In the genomic region with DNA sequence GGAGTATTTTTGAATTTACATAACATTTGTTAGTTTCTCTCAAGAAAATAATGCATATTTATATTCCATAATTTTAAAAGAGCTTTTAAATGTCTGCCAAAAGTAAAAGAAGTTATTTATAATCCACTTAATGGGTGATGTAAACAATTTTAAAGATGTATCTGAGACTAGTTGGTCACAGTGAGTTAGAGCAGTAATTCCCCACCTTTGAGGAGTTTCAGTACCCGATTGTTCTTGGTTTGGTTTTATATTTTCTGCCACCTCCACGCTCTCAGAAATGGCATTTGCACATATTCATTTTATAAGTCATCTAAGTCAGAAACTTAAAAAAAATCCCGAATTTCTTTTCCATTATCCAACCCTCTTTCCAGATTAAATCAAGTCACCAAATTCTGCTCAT, we compare ENCODE assay signal across 21 cellular contexts.
"Had no signal": no experiment of that assay in that cellular context is flagged by ENCODE, and none has a peak within 500 bp of the region (broad histone marks: within the 10 kb centered on the region; RNA-seq: fewer than 3 reads in every experiment).

No MANE protein-coding gene starts in this region.

- DNase-seq: IMR-90, Karpas-422, KG1, MM.1S, NCI-H1048, NCI-H1105, NCI-H1417 treated with DMSO at 0.1 percent for 48 hours, NCI-H146, NCI-H1694 treated with DMSO at 0.1 percent for 48 hours, NCI-H1930, NCI-H2081, NCI-H2107, NCI-H2227 treated with DMSO at 0.1 percent for 48 hours, NCI-H524, NCI-H748 treated with DMSO at 0.1 percent for 48 hours, SHP77, SK-N-SH, SW 1271, T-cell had no signal

- H3K4me2 ChIP-seq: SK-N-SH had no signal

- FAIRE-seq: HepG2 had no signal

- H3K9ac ChIP-seq: SK-N-SH had no signal

- H3K27ac ChIP-seq: RWPE1 had no signal

- H3K9me3 ChIP-seq: SK-N-SH had no signal

- ATAC-seq: HepG2, T-cell had no signal
